ENCODE assay signal across 1 cellular context in the genomic region with DNA sequence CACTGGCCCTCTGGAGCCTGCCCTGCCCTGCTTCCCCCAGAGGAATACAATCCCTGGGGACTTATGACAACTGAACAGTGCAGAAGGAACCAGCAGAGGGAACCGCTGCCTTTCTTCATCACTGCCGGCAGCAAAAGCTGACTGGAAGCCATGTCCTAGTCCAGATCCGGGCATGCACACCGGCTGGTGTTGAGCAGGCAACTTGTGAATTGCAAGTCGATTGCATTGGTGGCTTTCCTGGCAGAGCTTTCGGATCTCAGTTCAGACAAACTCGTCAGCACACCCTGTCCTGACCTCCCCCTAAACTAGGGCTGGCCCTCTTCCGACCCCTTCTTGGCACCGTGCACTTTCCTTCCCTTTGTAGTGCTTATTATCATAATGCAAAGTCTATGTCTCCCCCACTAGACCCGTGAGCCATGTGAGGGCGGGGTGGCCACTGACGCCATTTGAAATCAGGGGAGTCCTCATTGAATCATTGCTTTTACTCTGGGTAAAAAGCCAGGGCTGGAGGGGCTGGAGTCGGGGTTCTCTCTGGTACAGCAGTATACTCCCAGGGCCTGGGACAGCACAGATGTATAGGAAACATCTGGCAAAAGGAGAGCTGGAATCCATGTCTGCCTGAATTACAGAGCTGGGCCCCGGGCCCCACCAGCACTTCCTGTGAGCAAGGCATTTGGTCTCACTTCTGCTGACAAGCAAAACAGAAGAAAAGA.
A peak's percentile ranks its signal among the peaks of the same experiment; 100 is the strongest.
TF ChIP-seq lines count a peak whose summit lies in the region.

No MANE protein-coding gene starts in this region.

TF ChIP-seq in GM12878, 131 proteins besides CTCF, POLR2A, EP300 and RAD21 (continued from another document):
- TF ChIP-seq SPI1 (IDR thresholded peaks at IDR 0.05; ENCODE audit: borderline replicate concordance, insufficient read depth, low read depth, low read length): peak; percentile 29; the same call in 1 of the 2 replicates
- no peak for TF ChIP-seq RUNX3 (IDR thresholded peaks at IDR 0.05; ENCODE audit: low read length)
- TF ChIP-seq NFIC (IDR thresholded peaks at IDR 0.05; ENCODE audit: low read depth, low read length): no peak
- no peak for TF ChIP-seq BRCA1 (IDR thresholded peaks at IDR 0.05; ENCODE audit: low read depth, low read length)
- no peak for TF ChIP-seq ZBED1 (IDR thresholded peaks at IDR 0.05; ENCODE audit: borderline replicate concordance)
- no peak for TF ChIP-seq SMAD1 (IDR thresholded peaks at IDR 0.05; ENCODE audit: low read depth, partially characterized antibody)
- no peak for TF ChIP-seq E4F1 (IDR thresholded peaks at IDR 0.05; ENCODE audit: borderline replicate concordance, partially characterized antibody)
- 0 out of 2 replicates have a peak, but pooled peaks have one; percentile 15 for TF ChIP-seq ZNF687 (IDR thresholded peaks at IDR 0.05)
- no peak for TF ChIP-seq BCLAF1 (IDR thresholded peaks at IDR 0.05)
- TF ChIP-seq PKNOX1 (IDR thresholded peaks at IDR 0.05): no peak
- no peak for TF ChIP-seq MTA3 (IDR thresholded peaks at IDR 0.05; ENCODE audit: borderline replicate concordance, low read length)
- TF ChIP-seq SIN3A (IDR thresholded peaks at IDR 0.05; ENCODE audit: low read depth, low read length): no peak
- TF ChIP-seq NR2F1 (conservative IDR thresholded peaks at IDR 0.05): 0 out of 2 replicates have a peak, but pooled peaks have one; percentile 24
- TF ChIP-seq, protein P1, sequence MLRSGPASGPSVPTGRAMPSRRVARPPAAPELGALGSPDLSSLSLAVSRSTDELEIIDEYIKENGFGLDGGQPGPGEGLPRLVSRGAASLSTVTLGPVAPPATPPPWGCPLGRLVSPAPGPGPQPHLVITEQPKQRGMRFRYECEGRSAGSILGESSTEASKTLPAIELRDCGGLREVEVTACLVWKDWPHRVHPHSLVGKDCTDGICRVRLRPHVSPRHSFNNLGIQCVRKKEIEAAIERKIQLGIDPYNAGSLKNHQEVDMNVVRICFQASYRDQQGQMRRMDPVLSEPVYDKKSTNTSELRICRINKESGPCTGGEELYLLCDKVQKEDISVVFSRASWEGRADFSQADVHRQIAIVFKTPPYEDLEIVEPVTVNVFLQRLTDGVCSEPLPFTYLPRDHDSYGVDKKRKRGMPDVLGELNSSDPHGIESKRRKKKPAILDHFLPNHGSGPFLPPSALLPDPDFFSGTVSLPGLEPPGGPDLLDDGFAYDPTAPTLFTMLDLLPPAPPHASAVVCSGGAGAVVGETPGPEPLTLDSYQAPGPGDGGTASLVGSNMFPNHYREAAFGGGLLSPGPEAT (IDR thresholded peaks at IDR 0.05; ENCODE audit: low read depth): no peak
- no peak for TF ChIP-seq POLR2AphosphoS5 (IDR thresholded peaks at IDR 0.05; ENCODE audit: low read length)
- no peak for TF ChIP-seq CHD1 (IDR thresholded peaks at IDR 0.05; ENCODE audit: low read depth, low read length)
- TF ChIP-seq ZBTB33 (IDR thresholded peaks at IDR 0.05): no peak
- TF ChIP-seq, protein P2, sequence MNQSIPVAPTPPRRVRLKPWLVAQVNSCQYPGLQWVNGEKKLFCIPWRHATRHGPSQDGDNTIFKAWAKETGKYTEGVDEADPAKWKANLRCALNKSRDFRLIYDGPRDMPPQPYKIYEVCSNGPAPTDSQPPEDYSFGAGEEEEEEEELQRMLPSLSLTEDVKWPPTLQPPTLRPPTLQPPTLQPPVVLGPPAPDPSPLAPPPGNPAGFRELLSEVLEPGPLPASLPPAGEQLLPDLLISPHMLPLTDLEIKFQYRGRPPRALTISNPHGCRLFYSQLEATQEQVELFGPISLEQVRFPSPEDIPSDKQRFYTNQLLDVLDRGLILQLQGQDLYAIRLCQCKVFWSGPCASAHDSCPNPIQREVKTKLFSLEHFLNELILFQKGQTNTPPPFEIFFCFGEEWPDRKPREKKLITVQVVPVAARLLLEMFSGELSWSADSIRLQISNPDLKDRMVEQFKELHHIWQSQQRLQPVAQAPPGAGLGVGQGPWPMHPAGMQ (IDR thresholded peaks at IDR 0.05; ENCODE audit: borderline replicate concordance): no peak
- no peak for TF ChIP-seq MLLT1 (IDR thresholded peaks at IDR 0.05)
- TF ChIP-seq BMI1 (IDR thresholded peaks at IDR 0.05; ENCODE audit: borderline replicate concordance): no peak
- TF ChIP-seq ZBTB40 (IDR thresholded peaks at IDR 0.05; ENCODE audit: borderline replicate concordance): no peak
- no peak for TF ChIP-seq NRF1 (conservative IDR thresholded peaks at IDR 0.05; ENCODE audit: low read depth, low read length)
- no peak for TF ChIP-seq ZNF274 (IDR thresholded peaks at IDR 0.05; ENCODE audit: insufficient read depth, insufficient read length)
- no peak for TF ChIP-seq RCOR1 (conservative IDR thresholded peaks at IDR 0.05; ENCODE audit: low read depth, low read length)
- TF ChIP-seq PAX8 (IDR thresholded peaks at IDR 0.05): no peak
- no peak for TF ChIP-seq STAT3 (IDR thresholded peaks at IDR 0.05; ENCODE audit: low read depth, low read length)
- TF ChIP-seq ATF3 (IDR thresholded peaks at IDR 0.05; ENCODE audit: borderline replicate concordance, extremely low read depth, low read depth, low read length): no peak
- no peak for TF ChIP-seq ETV6 (conservative IDR thresholded peaks at IDR 0.05 in 1 of 2, IDR thresholded peaks at IDR 0.05 in 1 of 2; ENCODE audit: borderline replicate concordance in 1 of 2, low read depth in 1 of 2)
